Comparison of ENCODE assay signal across 1 cellular context in genomic region chr17:45197108-45197507, GRCh38.
TF ChIP-seq lines count a peak whose summit lies in the region.

No MANE protein-coding gene starts in this region.

TF ChIP-seq in GM12878, 131 proteins besides CTCF, POLR2A, EP300 and RAD21:
- no peak for TF ChIP-seq MAX (IDR thresholded peaks at IDR 0.05; ENCODE audit: low read depth, low read length)
- TF ChIP-seq EGR1 (IDR thresholded peaks at IDR 0.05; ENCODE audit: borderline replicate concordance in 1 of 2, low read depth in 2 of 2, low read length in 2 of 2) = no peak
- TF ChIP-seq ZBTB40 (IDR thresholded peaks at IDR 0.05; ENCODE audit: borderline replicate concordance) = no peak
- no peak for TF ChIP-seq FOXM1 (IDR thresholded peaks at IDR 0.05; ENCODE audit: low read depth, low read length)
- TF ChIP-seq SREBF1 (IDR thresholded peaks at IDR 0.05; ENCODE audit: low read length) = no peak
- TF ChIP-seq MTA2 (IDR thresholded peaks at IDR 0.05; ENCODE audit: low read depth) = no peak
- TF ChIP-seq GABPA (IDR thresholded peaks at IDR 0.05; ENCODE audit: low read depth) = no peak
- no peak for TF ChIP-seq ZBTB33 (IDR thresholded peaks at IDR 0.05)
- TF ChIP-seq BMI1 (IDR thresholded peaks at IDR 0.05; ENCODE audit: borderline replicate concordance) = no peak
